In genomic region chr13:20772401-20773131, GRCh38 we compare ENCODE assay signal across 8 cellular contexts. TPM values are rescaled to one million over a fixed set of nuclear protein-coding genes. Genes with fewer than 3 reads are reported as not detected.
DNase-seq lines count a peak whose midpoint lies in the region; TF ChIP-seq lines count a peak whose summit lies in the region.

No MANE protein-coding gene starts in this region.

- H3K4me3 Mint-ChIP-seq in activated T-helper 1 cell treated with anti-CD3 and anti-CD28 coated beads, Interleukin-12 subunit alpha, Interleukin-12 subunit beta, Interleukin-2, Interleukin-4 antibody, amounts not matched to agents 30 ng/mL and 10 ng/mL and 1 ng/mL, durations not matched to agents 14 hours and 24 hours and 36 hours: peak overlapping the region; percentile 92
- peak overlapping the region; percentile 95 for H3K4me3 Mint-ChIP-seq in type B pancreatic cell

- H3K4me1 Mint-ChIP-seq in activated T-helper 1 cell treated with anti-CD3 and anti-CD28 coated beads, Interleukin-12 subunit alpha, Interleukin-12 subunit beta, Interleukin-2, Interleukin-4 antibody, amounts not matched to agents 30 ng/mL and 10 ng/mL and 1 ng/mL, durations not matched to agents 14 hours and 24 hours and 36 hours (ENCODE audit: low read depth): peaks cover 29% of the 10 kb centered on the region
- peaks cover 14% of the 10 kb centered on the region for H3K4me1 Mint-ChIP-seq in type B pancreatic cell (ENCODE audit: unreplicated experiment)

- peak overlapping the region; percentile 27 for H3K4me3 ChIP-seq in cardiac muscle cell

- peaks cover 32% of the 10 kb centered on the region for H3K9me3 Mint-ChIP-seq in activated T-helper 1 cell treated with anti-CD3 and anti-CD28 coated beads, Interleukin-12 subunit alpha, Interleukin-12 subunit beta, Interleukin-2, Interleukin-4 antibody, amounts not matched to agents 30 ng/mL and 10 ng/mL and 1 ng/mL, durations not matched to agents 14 hours and 24 hours and 36 hours
- H3K9me3 Mint-ChIP-seq in type B pancreatic cell: peaks cover 12% of the 10 kb centered on the region

- H3K27me3 ChIP-seq in cardiac muscle cell: no peaks in the 10 kb centered on the region

- no peaks in the 10 kb centered on the region for H3K27me3 Mint-ChIP-seq in activated T-helper 1 cell treated with anti-CD3 and anti-CD28 coated beads, Interleukin-12 subunit alpha, Interleukin-12 subunit beta, Interleukin-2, Interleukin-4 antibody, amounts not matched to agents 30 ng/mL and 10 ng/mL and 1 ng/mL, durations not matched to agents 14 hours and 24 hours and 36 hours (ENCODE audit: insufficient read depth)
- H3K27me3 Mint-ChIP-seq in type B pancreatic cell: no peaks in the 10 kb centered on the region

- H3K27ac ChIP-seq in cardiac muscle cell: peak overlapping the region; percentile 81

- H3K36me3 ChIP-seq in cardiac muscle cell: peaks cover 6% of the 10 kb centered on the region

- peak in 1 of 2 donors; percentile 67 for DNase-seq in cardiac muscle cell (ENCODE audit: low read depth in 1 of 2, low spot score in 1 of 2)
- DNase-seq in cardiac septum (ENCODE audit: low spot score): no peak
- no peak for DNase-seq in activated T-helper 1 cell treated with anti-CD3 and anti-CD28 coated beads, Interleukin-12 subunit alpha, Interleukin-12 subunit beta, Interleukin-2, Interleukin-4 antibody, amounts not matched to agents 30 ng/mL and 10 ng/mL and 1 ng/mL, durations not matched to agents 14 hours and 24 hours and 36 hours (ENCODE audit: low spot score)
- DNase-seq in kidney tubule cell (ENCODE audit: low spot score): peak; percentile 8
- no peak for DNase-seq in type B pancreatic cell (ENCODE audit: extremely low spot score, unreplicated experiment)
- no peak for DNase-seq in COLO668 (lab: John Stamatoyannopoulos, UW; ENCODE audit: unreplicated experiment)
- DNase-seq in superior temporal gyrus (ENCODE audit: extremely low spot score): no peak
- no peak for DNase-seq in GM10266 (ENCODE audit: extremely low spot score)

- intact Hi-C loops in cardiac septum (cut with DNase I): loop anchor here (5.0 to 10.0 kb wide), 4 partner anchors 40 to 132 kb away; partner anchors contain the start of gene XPO4
- intact Hi-C loops in activated T-helper 1 cell treated with anti-CD3 and anti-CD28 coated beads, Interleukin-12 subunit alpha, Interleukin-12 subunit beta, Interleukin-2, Interleukin-4 antibody, amounts not matched to agents 30 ng/mL and 10 ng/mL and 1 ng/mL, durations not matched to agents 14 hours and 24 hours and 36 hours (cut with micrococcal nuclease): loop anchor here (1.0 to 5.0 kb wide), 11 partner anchors 54 to 908 kb away; partner anchors contain the start of genes IFT88, MRPL57, SKA3 and XPO4

- H3K9me3 ChIP-seq in cardiac muscle cell (ENCODE audit: low read depth): no peaks in the 10 kb centered on the region

- H3K27ac Mint-ChIP-seq in activated T-helper 1 cell treated with anti-CD3 and anti-CD28 coated beads, Interleukin-12 subunit alpha, Interleukin-12 subunit beta, Interleukin-2, Interleukin-4 antibody, amounts not matched to agents 30 ng/mL and 10 ng/mL and 1 ng/mL, durations not matched to agents 14 hours and 24 hours and 36 hours: peak overlapping the region; percentile 100
- H3K27ac Mint-ChIP-seq in type B pancreatic cell: peak overlapping the region; percentile 96

- H3K4me1 ChIP-seq in cardiac muscle cell (ENCODE audit: low read depth): peaks cover 6% of the 10 kb centered on the region

- TF ChIP-seq CTCF in cardiac muscle cell (IDR thresholded peaks at IDR 0.05; ENCODE audit: low read depth, low read length) (no peak), type B pancreatic cell (conservative IDR thresholded peaks at IDR 0.05) (no peak), GM10266 (IDR thresholded peaks at IDR 0.05; ENCODE audit: control insufficient read depth, insufficient read depth, low read depth, missing control alignments) (no peak)

- H3K36me3 Mint-ChIP-seq in activated T-helper 1 cell treated with anti-CD3 and anti-CD28 coated beads, Interleukin-12 subunit alpha, Interleukin-12 subunit beta, Interleukin-2, Interleukin-4 antibody, amounts not matched to agents 30 ng/mL and 10 ng/mL and 1 ng/mL, durations not matched to agents 14 hours and 24 hours and 36 hours (ENCODE audit: low read depth): peaks cover 45% of the 10 kb centered on the region
- H3K36me3 Mint-ChIP-seq in type B pancreatic cell: peaks cover 36% of the 10 kb centered on the region

RNA-seq across cellular contexts. Expression of gene EEF1AKMT1, which starts 1.2 kb away (rescaled TPM):
- total RNA-seq in cardiac muscle cell (4.2 and 7.2 TPM in 2 replicates), cardiac septum (6.2 TPM), type B pancreatic cell (ENCODE audit: low replicate concordance) (6.9 and 11.3 TPM in 2 replicates)
- 11.5 and 18.3 TPM in 2 replicates for polyA plus RNA-seq in cardiac muscle cell
- 8.7 and 12.9 TPM in 2 replicates for total RNA-seq in activated T-helper 1 cell treated with anti-CD3 and anti-CD28 coated beads, Interleukin-12 subunit alpha, Interleukin-12 subunit beta, Interleukin-2, Interleukin-4 antibody, amounts not matched to agents 30 ng/mL and 10 ng/mL and 1 ng/mL, durations not matched to agents 14 hours and 24 hours and 36 hours
